In genomic region chr1:51976831-51977602, GRCh38 we compare ENCODE assay signal across 1 cellular context.
TF ChIP-seq lines count a peak whose summit lies in the region.

No MANE protein-coding gene starts in this region.

TF ChIP-seq in HepG2, 621 proteins besides CTCF, POLR2A, EP300 and RAD21 (continued from another document):
- TF ChIP-seq GATAD1 (CRISPR knock-in tag; IDR thresholded peaks at IDR 0.05) (0 out of 2 replicates have a peak, but pooled peaks have one; percentile 28), FOXJ3 (CRISPR knock-in tag; IDR thresholded peaks at IDR 0.05; ENCODE audit: borderline replicate concordance) (0 out of 2 replicates have a peak, but pooled peaks have one; percentile 18), MAFG (CRISPR knock-in tag; IDR thresholded peaks at IDR 0.05) (no peak), ARNT2 (CRISPR knock-in tag; IDR thresholded peaks at IDR 0.05; ENCODE audit: low read depth) (no peak), ZNF678 (CRISPR knock-in tag; IDR thresholded peaks at IDR 0.05) (no peak), ZNF629 (CRISPR knock-in tag; conservative IDR thresholded peaks at IDR 0.05) (no peak), DNMT1 (CRISPR knock-in tag; IDR thresholded peaks at IDR 0.05) (no peak), GZF1 (CRISPR knock-in tag; IDR thresholded peaks at IDR 0.05) (no peak), CREB1 (IDR thresholded peaks at IDR 0.05) (no peak), CREB1 (CRISPR knock-in tag; IDR thresholded peaks at IDR 0.05) (peak; percentile 74), ZBED4 (CRISPR knock-in tag; IDR thresholded peaks at IDR 0.05; ENCODE audit: borderline replicate concordance) (peak; percentile 56; the same call in 1 of the 2 replicates), ZSCAN22 (CRISPR knock-in tag; IDR thresholded peaks at IDR 0.05) (no peak), SOX13 (IDR thresholded peaks at IDR 0.05) (peak; percentile 89), SOX13 (CRISPR knock-in tag; conservative IDR thresholded peaks at IDR 0.05 in 1 of 2, IDR thresholded peaks at IDR 0.05 in 1 of 2) (peak in 1 of 2 experiments; percentile 98; a peak in 2 of 4 replicates), NFIC (IDR thresholded peaks at IDR 0.05; ENCODE audit: low read length) (peak; percentile 45; the same call in 1 of the 2 replicates), DBP (CRISPR knock-in tag; IDR thresholded peaks at IDR 0.05; ENCODE audit: not compliant biosample characterization) (no peak), CREM (IDR thresholded peaks at IDR 0.05) (peak; percentile 57; the same call in 1 of the 2 replicates), CREM (CRISPR knock-in tag; IDR thresholded peaks at IDR 0.05) (no peak), IKZF1 (IDR thresholded peaks at IDR 0.05) (no peak), BATF2 (CRISPR knock-in tag; IDR thresholded peaks at IDR 0.05) (no peak), TEAD3 (CRISPR knock-in tag; optimal IDR thresholded peaks at IDR 0.05; ENCODE audit: borderline replicate concordance) (peak; percentile 63), ATM (IDR thresholded peaks at IDR 0.05; ENCODE audit: borderline replicate concordance) (no peak), HMG20B (CRISPR knock-in tag; conservative IDR thresholded peaks at IDR 0.05) (peak; percentile 82), KAT8 (CRISPR knock-in tag; IDR thresholded peaks at IDR 0.05) (0 out of 2 replicates have a peak, but pooled peaks have one; percentile 14), PHF8 (CRISPR knock-in tag; IDR thresholded peaks at IDR 0.05) (no peak), SKI (IDR thresholded peaks at IDR 0.05; ENCODE audit: partially characterized antibody) (peak; percentile 26), SOX6 (IDR thresholded peaks at IDR 0.05) (no peak), SOX6 (CRISPR knock-in tag; IDR thresholded peaks at IDR 0.05) (peak; percentile 98), GFI1 (CRISPR knock-in tag; IDR thresholded peaks at IDR 0.05; ENCODE audit: borderline replicate concordance) (0 out of 2 replicates have a peak, but pooled peaks have one; percentile 52), KAT2B (IDR thresholded peaks at IDR 0.05; ENCODE audit: borderline replicate concordance, low read depth, low read length) (0 out of 2 replicates have a peak, but pooled peaks have one; percentile 23), REXO4 (CRISPR knock-in tag; IDR thresholded peaks at IDR 0.05; ENCODE audit: borderline replicate concordance) (no peak), FOSL1 (CRISPR knock-in tag; IDR thresholded peaks at IDR 0.05; ENCODE audit: borderline replicate concordance) (peak; percentile 86), BORCS8-MEF2B (CRISPR knock-in tag; IDR thresholded peaks at IDR 0.05) (0 out of 2 replicates have a peak, but pooled peaks have one; percentile 23)
- TF ChIP-seq, protein P1, sequence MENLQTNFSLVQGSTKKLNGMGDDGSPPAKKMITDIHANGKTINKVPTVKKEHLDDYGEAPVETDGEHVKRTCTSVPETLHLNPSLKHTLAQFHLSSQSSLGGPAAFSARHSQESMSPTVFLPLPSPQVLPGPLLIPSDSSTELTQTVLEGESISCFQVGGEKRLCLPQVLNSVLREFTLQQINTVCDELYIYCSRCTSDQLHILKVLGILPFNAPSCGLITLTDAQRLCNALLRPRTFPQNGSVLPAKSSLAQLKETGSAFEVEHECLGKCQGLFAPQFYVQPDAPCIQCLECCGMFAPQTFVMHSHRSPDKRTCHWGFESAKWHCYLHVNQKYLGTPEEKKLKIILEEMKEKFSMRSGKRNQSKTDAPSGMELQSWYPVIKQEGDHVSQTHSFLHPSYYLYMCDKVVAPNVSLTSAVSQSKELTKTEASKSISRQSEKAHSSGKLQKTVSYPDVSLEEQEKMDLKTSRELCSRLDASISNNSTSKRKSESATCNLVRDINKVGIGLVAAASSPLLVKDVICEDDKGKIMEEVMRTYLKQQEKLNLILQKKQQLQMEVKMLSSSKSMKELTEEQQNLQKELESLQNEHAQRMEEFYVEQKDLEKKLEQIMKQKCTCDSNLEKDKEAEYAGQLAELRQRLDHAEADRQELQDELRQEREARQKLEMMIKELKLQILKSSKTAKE (CRISPR knock-in tag; IDR thresholded peaks at IDR 0.05; ENCODE audit: borderline replicate concordance): peak; percentile 55; the same call in 1 of the 2 replicates
- TF ChIP-seq, protein P2, sequence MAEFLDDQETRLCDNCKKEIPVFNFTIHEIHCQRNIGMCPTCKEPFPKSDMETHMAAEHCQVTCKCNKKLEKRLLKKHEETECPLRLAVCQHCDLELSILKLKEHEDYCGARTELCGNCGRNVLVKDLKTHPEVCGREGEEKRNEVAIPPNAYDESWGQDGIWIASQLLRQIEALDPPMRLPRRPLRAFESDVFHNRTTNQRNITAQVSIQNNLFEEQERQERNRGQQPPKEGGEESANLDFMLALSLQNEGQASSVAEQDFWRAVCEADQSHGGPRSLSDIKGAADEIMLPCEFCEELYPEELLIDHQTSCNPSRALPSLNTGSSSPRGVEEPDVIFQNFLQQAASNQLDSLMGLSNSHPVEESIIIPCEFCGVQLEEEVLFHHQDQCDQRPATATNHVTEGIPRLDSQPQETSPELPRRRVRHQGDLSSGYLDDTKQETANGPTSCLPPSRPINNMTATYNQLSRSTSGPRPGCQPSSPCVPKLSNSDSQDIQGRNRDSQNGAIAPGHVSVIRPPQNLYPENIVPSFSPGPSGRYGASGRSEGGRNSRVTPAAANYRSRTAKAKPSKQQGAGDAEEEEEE (CRISPR knock-in tag; IDR thresholded peaks at IDR 0.05; ENCODE audit: borderline replicate concordance): no peak
- TF ChIP-seq, protein P3, sequence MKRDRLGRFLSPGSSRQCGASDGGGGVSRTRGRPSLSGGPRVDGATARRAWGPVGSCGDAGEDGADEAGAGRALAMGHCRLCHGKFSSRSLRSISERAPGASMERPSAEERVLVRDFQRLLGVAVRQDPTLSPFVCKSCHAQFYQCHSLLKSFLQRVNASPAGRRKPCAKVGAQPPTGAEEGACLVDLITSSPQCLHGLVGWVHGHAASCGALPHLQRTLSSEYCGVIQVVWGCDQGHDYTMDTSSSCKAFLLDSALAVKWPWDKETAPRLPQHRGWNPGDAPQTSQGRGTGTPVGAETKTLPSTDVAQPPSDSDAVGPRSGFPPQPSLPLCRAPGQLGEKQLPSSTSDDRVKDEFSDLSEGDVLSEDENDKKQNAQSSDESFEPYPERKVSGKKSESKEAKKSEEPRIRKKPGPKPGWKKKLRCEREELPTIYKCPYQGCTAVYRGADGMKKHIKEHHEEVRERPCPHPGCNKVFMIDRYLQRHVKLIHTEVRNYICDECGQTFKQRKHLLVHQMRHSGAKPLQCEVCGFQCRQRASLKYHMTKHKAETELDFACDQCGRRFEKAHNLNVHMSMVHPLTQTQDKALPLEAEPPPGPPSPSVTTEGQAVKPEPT (CRISPR knock-in tag; IDR thresholded peaks at IDR 0.05; ENCODE audit: low read depth): no peak
- TF ChIP-seq, protein P4, sequence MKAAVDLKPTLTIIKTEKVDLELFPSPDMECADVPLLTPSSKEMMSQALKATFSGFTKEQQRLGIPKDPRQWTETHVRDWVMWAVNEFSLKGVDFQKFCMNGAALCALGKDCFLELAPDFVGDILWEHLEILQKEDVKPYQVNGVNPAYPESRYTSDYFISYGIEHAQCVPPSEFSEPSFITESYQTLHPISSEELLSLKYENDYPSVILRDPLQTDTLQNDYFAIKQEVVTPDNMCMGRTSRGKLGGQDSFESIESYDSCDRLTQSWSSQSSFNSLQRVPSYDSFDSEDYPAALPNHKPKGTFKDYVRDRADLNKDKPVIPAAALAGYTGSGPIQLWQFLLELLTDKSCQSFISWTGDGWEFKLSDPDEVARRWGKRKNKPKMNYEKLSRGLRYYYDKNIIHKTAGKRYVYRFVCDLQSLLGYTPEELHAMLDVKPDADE (CRISPR knock-in tag; IDR thresholded peaks at IDR 0.05): no peak
- TF ChIP-seq, protein P5, sequence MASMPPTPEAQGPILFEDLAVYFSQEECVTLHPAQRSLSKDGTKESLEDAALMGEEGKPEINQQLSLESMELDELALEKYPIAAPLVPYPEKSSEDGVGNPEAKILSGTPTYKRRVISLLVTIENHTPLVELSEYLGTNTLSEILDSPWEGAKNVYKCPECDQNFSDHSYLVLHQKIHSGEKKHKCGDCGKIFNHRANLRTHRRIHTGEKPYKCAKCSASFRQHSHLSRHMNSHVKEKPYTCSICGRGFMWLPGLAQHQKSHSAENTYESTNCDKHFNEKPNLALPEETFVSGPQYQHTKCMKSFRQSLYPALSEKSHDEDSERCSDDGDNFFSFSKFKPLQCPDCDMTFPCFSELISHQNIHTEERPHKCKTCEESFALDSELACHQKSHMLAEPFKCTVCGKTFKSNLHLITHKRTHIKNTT (CRISPR knock-in tag; IDR thresholded peaks at IDR 0.05): no peak
- TF ChIP-seq, protein P6, sequence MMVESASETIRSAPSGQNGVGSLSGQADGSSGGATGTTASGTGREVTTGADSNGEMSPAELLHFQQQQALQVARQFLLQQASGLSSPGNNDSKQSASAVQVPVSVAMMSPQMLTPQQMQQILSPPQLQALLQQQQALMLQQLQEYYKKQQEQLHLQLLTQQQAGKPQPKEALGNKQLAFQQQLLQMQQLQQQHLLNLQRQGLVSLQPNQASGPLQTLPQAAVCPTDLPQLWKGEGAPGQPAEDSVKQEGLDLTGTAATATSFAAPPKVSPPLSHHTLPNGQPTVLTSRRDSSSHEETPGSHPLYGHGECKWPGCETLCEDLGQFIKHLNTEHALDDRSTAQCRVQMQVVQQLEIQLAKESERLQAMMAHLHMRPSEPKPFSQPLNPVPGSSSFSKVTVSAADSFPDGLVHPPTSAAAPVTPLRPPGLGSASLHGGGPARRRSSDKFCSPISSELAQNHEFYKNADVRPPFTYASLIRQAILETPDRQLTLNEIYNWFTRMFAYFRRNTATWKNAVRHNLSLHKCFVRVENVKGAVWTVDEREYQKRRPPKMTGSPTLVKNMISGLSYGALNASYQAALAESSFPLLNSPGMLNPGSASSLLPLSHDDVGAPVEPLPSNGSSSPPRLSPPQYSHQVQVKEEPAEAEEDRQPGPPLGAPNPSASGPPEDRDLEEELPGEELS (CRISPR knock-in tag; IDR thresholded peaks at IDR 0.05): peak; percentile 73
